Comparison of ENCODE assay signal across 29 cellular contexts in genomic region chr16:54533856-54534490, GRCh38.
"Had no signal": no experiment of that assay in that cellular context is flagged by ENCODE, and none has a peak within 500 bp of the region (broad histone marks: within the 10 kb centered on the region; RNA-seq: fewer than 3 reads in every experiment).

No MANE protein-coding gene starts in this region.

- H3K4me3 ChIP-seq: ascending aorta, body of pancreas, MG63 had no signal

- H3K27me3 Mint-ChIP-seq: activated CD4-positive, alpha-beta memory T cell treated with anti-CD3 and anti-CD28 coated beads for 36 hours had no signal

- H3K4me1 Mint-ChIP-seq: activated CD4-positive, alpha-beta T cell treated with anti-CD3 and anti-CD28 coated beads, Interleukin-2, amount 10 ng/mL, durations not matched to agents 7 days and 5 days; activated naive CD8-positive, alpha-beta T cell treated with anti-CD3 and anti-CD28 coated beads, Interleukin-2, amount 50 U/mL, for 24 hours had no signal

- H3K4me1 ChIP-seq: ascending aorta, body of pancreas had no signal

- H3K9me3 Mint-ChIP-seq: activated CD4-positive, alpha-beta memory T cell treated with anti-CD3 and anti-CD28 coated beads for 36 hours; activated naive CD8-positive, alpha-beta T cell treated with anti-CD3 and anti-CD28 coated beads, Interleukin-2, amount 50 U/mL, for 24 hours; activated T-cell treated with anti-CD3 and anti-CD28 coated beads, Interleukin-2, amount 50 U/mL, for 4 hours had no signal

- H3K9ac ChIP-seq: KMS-11, SK-N-SH had no signal

- DNase-seq: activated CD4-positive, alpha-beta memory T cell treated with anti-CD3 and anti-CD28 coated beads for 36 hours; activated CD4-positive, alpha-beta T cell treated with anti-CD3 and anti-CD28 coated beads for 1 hour; activated CD4-positive, alpha-beta T cell treated with anti-CD3 and anti-CD28 coated beads, Interleukin-2, amount 10 ng/mL, durations not matched to agents 7 days and 5 days; activated CD8-positive, alpha-beta memory T cell treated with anti-CD3 and anti-CD28 coated beads for 24 hours; activated effector memory CD4-positive, alpha-beta T cell treated with anti-CD3 and anti-CD28 coated beads, Interleukin-2, amount 50 U/mL, for 16 hours; activated naive CD4-positive, alpha-beta T cell treated with Interleukin-2 at 50 U/mL for 16 hours; activated naive CD8-positive, alpha-beta T cell treated with anti-CD3 and anti-CD28 coated beads, Interleukin-2, amount 50 U/mL, for 24 hours; activated T-cell treated with anti-CD3 and anti-CD28 coated beads, Interleukin-2, amount 50 U/mL, for 4 hours; amniotic stem cell; body of pancreas; central memory CD4-positive, alpha-beta T cell; MG63; MV-4-11; NCI-H1105; NCI-H1436; NCI-H187; NCI-H2081; NCI-H2171; NCI-H2227 treated with DMSO at 0.1 percent for 48 hours; NCI-H446 treated with DMSO at 0.1 percent for 48 hours; NCI-H524 treated with DMSO at 0.1 percent for 48 hours; NCI-H748 treated with DMSO at 0.1 percent for 48 hours; RPMI8226; SK-N-SH; T-helper 1 cell had no signal

- H3K4me3 Mint-ChIP-seq: activated CD4-positive, alpha-beta memory T cell treated with anti-CD3 and anti-CD28 coated beads for 36 hours; activated CD4-positive, alpha-beta T cell treated with anti-CD3 and anti-CD28 coated beads, Interleukin-2, amount 10 ng/mL, durations not matched to agents 7 days and 5 days; activated naive CD8-positive, alpha-beta T cell treated with anti-CD3 and anti-CD28 coated beads, Interleukin-2, amount 50 U/mL, for 24 hours; activated T-cell treated with anti-CD3 and anti-CD28 coated beads, Interleukin-2, amount 50 U/mL, for 4 hours had no signal

- FAIRE-seq: bronchial epithelial cell had no signal

- H3K4me2 ChIP-seq: KMS-11, SK-N-SH had no signal

- H3K27ac ChIP-seq: ascending aorta, body of pancreas, KMS-11 had no signal

- H3K9me3 ChIP-seq: SK-N-SH had no signal

- H3K36me3 ChIP-seq: ascending aorta, MG63 had no signal

- H3K27ac Mint-ChIP-seq: activated CD4-positive, alpha-beta memory T cell treated with anti-CD3 and anti-CD28 coated beads for 36 hours; activated CD4-positive, alpha-beta T cell treated with anti-CD3 and anti-CD28 coated beads, Interleukin-2, amount 10 ng/mL, durations not matched to agents 7 days and 5 days; activated naive CD4-positive, alpha-beta T cell treated with anti-CD3 and anti-CD28 coated beads, Interleukin-2, amount 50 U/mL, for 72 hours; activated naive CD8-positive, alpha-beta T cell treated with anti-CD3 and anti-CD28 coated beads, Interleukin-2, amount 50 U/mL, for 24 hours had no signal

- H3K36me3 Mint-ChIP-seq: activated CD4-positive, alpha-beta memory T cell treated with anti-CD3 and anti-CD28 coated beads for 36 hours; activated naive CD4-positive, alpha-beta T cell treated with anti-CD3 and anti-CD28 coated beads, Interleukin-2, amount 50 U/mL, for 72 hours had no signal

- H3K27me3 ChIP-seq: ascending aorta, body of pancreas, MG63 had no signal
